ENCODE assay signal across 18 cellular contexts in the genomic region with DNA sequence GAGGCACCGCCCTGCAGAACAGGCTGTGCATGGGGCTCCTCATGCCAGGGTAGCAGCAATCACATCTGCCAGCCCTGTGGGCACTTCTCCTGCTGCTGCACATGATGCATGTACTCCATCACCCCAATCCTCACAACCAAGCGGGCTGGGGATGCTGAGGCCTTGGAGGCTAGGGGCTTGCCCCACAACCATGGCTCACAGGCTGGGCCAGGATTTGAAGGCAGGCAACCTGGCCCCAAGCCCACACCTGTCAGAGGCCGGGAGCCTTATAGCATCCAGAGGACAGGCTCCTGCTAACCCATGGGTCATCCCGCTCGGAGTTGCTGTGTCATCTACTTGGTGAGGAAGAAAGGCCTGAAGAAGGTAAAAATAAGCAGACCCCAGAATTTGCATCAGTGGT. TPM values are rescaled to one million over a fixed set of nuclear protein-coding genes. Genes with fewer than 3 reads are reported as not detected.
A peak's percentile ranks its signal among the peaks of the same experiment; 100 is the strongest.
DNase-seq lines count a peak whose midpoint lies in the region; ATAC-seq and TF ChIP-seq lines count a peak whose summit lies in the region.
"Had no signal": no experiment of that assay in that cellular context is flagged by ENCODE, and none has a peak within 500 bp of the region (broad histone marks: within the 10 kb centered on the region; RNA-seq: fewer than 3 reads in every experiment).

No MANE protein-coding gene starts in this region.

- H3K9me3 ChIP-seq in OCI-LY7 (ENCODE audit: low read length) (no peaks in the 10 kb centered on the region), right cardiac atrium (ENCODE audit: control insufficient read depth, low read length) (no peaks in the 10 kb centered on the region)
- H3K9me3 ChIP-seq: HAP-1, heart left ventricle, MG63, pancreas, upper lobe of left lung had no signal

- POLR2A ChIA-PET in OCI-LY7 (lab: Charles Lee) = interaction anchor here (2.1 to 2.3 kb wide), 2 partner anchors 9 to 17 kb away, joined by 6 to 38 read pairs; no protein-coding TSS in a partner anchor

- peaks cover 65% of the 10 kb centered on the region for H3K36me3 ChIP-seq in OCI-LY7 (ENCODE audit: insufficient read depth, low read length)

- BruUV-seq in OCI-LY7 (replicated peaks; lab: Mats Ljungman, UMichigan) = no TSS peak

- CTCF ChIA-PET in OCI-LY7 (lab: Charles Lee; ENCODE audit: unreplicated experiment) = interaction anchor here (1.9 to 2.1 kb wide), 2 partner anchors 17 to 22 kb away, joined by 7 to 25 read pairs; no protein-coding TSS in a partner anchor

- peaks cover 44% of the 10 kb centered on the region for H3K36me3 Mint-ChIP-seq in stimulated activated memory B cell treated with anti-CD40 and anti-IgM and Interleukin-4, amounts not matched to agents 10 μg/mL and 1 μg/mL and 100 μg/mL, for 72 hours

- TF ChIP-seq CTCF in OCI-LY7 (conservative IDR thresholded peaks at IDR 0.05; ENCODE audit: low read length) = no peak

- H3K9me3 Mint-ChIP-seq in stimulated activated memory B cell treated with anti-CD40 and anti-IgM and Interleukin-4, amounts not matched to agents 10 μg/mL and 1 μg/mL and 100 μg/mL, for 72 hours = no peaks in the 10 kb centered on the region

- H3K4me3 ChIP-seq in OCI-LY7 (ENCODE audit: low read depth, low read length, poor library complexity, severe bottlenecking) (peak overlapping the region; percentile 74), right cardiac atrium (ENCODE audit: low read length) (no peak overlapping the region)
- H3K4me3 ChIP-seq: HAP-1, MG63, pancreas, upper lobe of left lung had no signal

- no peaks in the 10 kb centered on the region; the same call in 1 of the 2 replicates for H4K20me1 ChIP-seq in OCI-LY7 (ENCODE audit: insufficient read depth, low read length)

- H3K4me3 Mint-ChIP-seq in stimulated activated memory B cell treated with anti-CD40 and anti-IgM and Interleukin-4, amounts not matched to agents 10 μg/mL and 1 μg/mL and 100 μg/mL, for 72 hours = no peak overlapping the region

- H3K4me1 ChIP-seq in OCI-LY7 (ENCODE audit: insufficient read depth, low read length, poor library complexity, severe bottlenecking) = peaks cover 47% of the 10 kb centered on the region
- H3K4me1 ChIP-seq in right cardiac atrium (ENCODE audit: control insufficient read depth, insufficient read depth, low read length) = peaks cover 3% of the 10 kb centered on the region

- intact Hi-C loops in OCI-LY7 (cut with micrococcal nuclease; ENCODE audit: unreplicated experiment) (loop anchor here (10.0 kb wide), 1 partner anchor 65 kb away; no protein-coding TSS in a partner anchor), right cardiac atrium (cut with DNase I) (loop anchor here in 3 of 4 donors (5.0 kb wide), 1 partner anchor 42 kb away; the partner anchor contains the start of gene POLD2 (in 3 of the 3))

- H3K27ac ChIP-seq in OCI-LY7 (ENCODE audit: low read depth, low read length, poor library complexity, severe bottlenecking) = peak overlapping the region; percentile 78
- peak overlapping the region; percentile 75 for H3K27ac ChIP-seq in right cardiac atrium (ENCODE audit: low read length)
- H3K27ac ChIP-seq: pancreas had no signal

- H3K27ac Mint-ChIP-seq in stimulated activated memory B cell treated with anti-CD40 and anti-IgM and Interleukin-4, amounts not matched to agents 10 μg/mL and 1 μg/mL and 100 μg/mL, for 72 hours = peak overlapping the region; percentile 98

- H2AFZ ChIP-seq in OCI-LY7 (ENCODE audit: low read length) = no peak overlapping the region

- ATAC-seq in right cardiac atrium = no peak
- no peak for ATAC-seq in stimulated activated memory B cell treated with anti-CD40 and anti-IgM and Interleukin-4, amounts not matched to agents 10 μg/mL and 1 μg/mL and 100 μg/mL, for 72 hours
- no peak for ATAC-seq in HG02759 (IDR thresholded peaks at IDR 0.05; ENCODE audit: unreplicated experiment)
- ATAC-seq: activated CD4-positive, alpha-beta T cell treated with anti-CD3 and anti-CD28 coated beads for 36 hours; heart left ventricle; pancreas had no signal

- H3K4me2 ChIP-seq in OCI-LY7 (ENCODE audit: low read length) = peak overlapping the region; percentile 86

- H3K27me3 ChIP-seq in right cardiac atrium (ENCODE audit: control insufficient read depth, insufficient read depth) = no peaks in the 10 kb centered on the region
- H3K27me3 ChIP-seq: heart left ventricle, MG63, pancreas, upper lobe of left lung had no signal

- H3K4me1 Mint-ChIP-seq in stimulated activated memory B cell treated with anti-CD40 and anti-IgM and Interleukin-4, amounts not matched to agents 10 μg/mL and 1 μg/mL and 100 μg/mL, for 72 hours = peaks cover 55% of the 10 kb centered on the region

- no peaks in the 10 kb centered on the region for H3K9me2 ChIP-seq in OCI-LY7 (ENCODE audit: insufficient read depth, low read length)

- no peaks in the 10 kb centered on the region for H3K27me3 Mint-ChIP-seq in stimulated activated memory B cell treated with anti-CD40 and anti-IgM and Interleukin-4, amounts not matched to agents 10 μg/mL and 1 μg/mL and 100 μg/mL, for 72 hours
- H3K27me3 Mint-ChIP-seq: activated CD4-positive, alpha-beta T cell treated with anti-CD3 and anti-CD28 coated beads for 36 hours had no signal

- peak; percentile 62 for DNase-seq in activated effector memory CD4-positive, alpha-beta T cell treated with anti-CD3 and anti-CD28 coated beads, Interleukin-2, amount 50 U/mL, for 16 hours
- no peak for DNase-seq in activated effector memory CD4-positive, alpha-beta T cell treated with Interleukin-2 at 50 U/mL for 16 hours
- no peak for DNase-seq in OCI-LY7 (ENCODE audit: low spot score)
- DNase-seq in right cardiac atrium = peak in 1 of 3 donors; percentile 61
- DNase-seq in OCI-M1 (lab: John Stamatoyannopoulos, UW) = no peak
- DNase-seq in KG1 (lab: John Stamatoyannopoulos, UW) = no peak
- DNase-seq: activated CD4-positive, alpha-beta T cell treated with anti-CD3 and anti-CD28 coated beads for 36 hours; GDM1; MG63; NCI-H1694 treated with DMSO at 0.1 percent for 48 hours; NCI-H2227 treated with DMSO at 0.1 percent for 48 hours; stimulated activated CD4-positive, alpha-beta T cell treated with anti-CD3 and anti-CD28 coated beads, Interleukin-1b, Interleukin-23, amount 100 ng/mL, for 48 hours; upper lobe of left lung had no signal

- peaks cover 24% of the 10 kb centered on the region; the same call in 1 of the 2 replicates for H3K79me2 ChIP-seq in OCI-LY7 (ENCODE audit: insufficient read depth, low read depth, low read length)

- 92% methylated on average over 5 of the region's 5 CpGs for WGBS in right cardiac atrium

RNA-seq across cellular contexts. Expression of gene POLM, which starts 2.2 kb away (rescaled TPM):
- total RNA-seq in OCI-LY7 (2014; rRNA removed; shearing (Covaris generic)) = 83.8 and 90.0 TPM in 2 replicates
- total RNA-seq in OCI-LY7 (2022) (87.9 and 99.3 TPM in 2 replicates), right cardiac atrium (10 to 100 TPM; 24.5 to 28.9 (median 25.8) TPM)
- 16.6 TPM for polyA plus RNA-seq in right cardiac atrium

RNA-seq across cellular contexts. Expression of gene PGAM2, which starts 14.8 kb away (rescaled TPM):
- total RNA-seq in OCI-LY7 (2014; rRNA removed; shearing (Covaris generic)) = 0.69 TPM in 1 of 2 replicates, not detected in the other
- total RNA-seq in OCI-LY7 (2022) (0.80 and 1.1 TPM in 2 replicates), right cardiac atrium (1,000 to 10,000 TPM in 2 of 4 donors, 100 to 1,000 TPM in 2; 946 to 1,159 (median 1,024) TPM)
- polyA plus RNA-seq in right cardiac atrium = 2,530 TPM
- total RNA-seq: activated CD4-positive, alpha-beta T cell treated with anti-CD3 and anti-CD28 coated beads for 36 hours had no signal

RNA-seq across cellular contexts. Expression of gene AEBP1, which starts 24.0 kb away (rescaled TPM):
- 62.9 and 64.2 TPM in 2 replicates for total RNA-seq in OCI-LY7 (2014; rRNA removed; shearing (Covaris generic))
- 35.0 and 42.2 TPM in 2 replicates for total RNA-seq in OCI-LY7 (2022)
- 100 to 1,000 TPM in 2 of 4 donors, 10 to 100 TPM in 2; 81.0 to 124 (median 103) TPM for total RNA-seq in right cardiac atrium
- polyA plus RNA-seq in right cardiac atrium = 62.8 TPM

RNA-seq across cellular contexts. Expression of gene DBNL, which starts 35.6 kb away (rescaled TPM):
- 124 and 133 TPM in 2 replicates for total RNA-seq in OCI-LY7 (2014; rRNA removed; shearing (Covaris generic))
- total RNA-seq in OCI-LY7 (2022) = 121 and 137 TPM in 2 replicates
- 10 to 100 TPM; 34.3 to 44.6 (median 38.1) TPM for total RNA-seq in right cardiac atrium
- polyA plus RNA-seq in right cardiac atrium = 37.5 TPM

RNA-seq across cellular contexts. Expression of gene POLD2, which starts 43.2 kb away (rescaled TPM):
- total RNA-seq in OCI-LY7 (2014; rRNA removed; shearing (Covaris generic)) = 205 and 230 TPM in 2 replicates
- total RNA-seq in OCI-LY7 (2022) (261 and 271 TPM in 2 replicates), right cardiac atrium (100 to 1,000 TPM in 1 of 4 donors, 10 to 100 TPM in 3; 85.8 to 110 (median 99.0) TPM)
- polyA plus RNA-seq in right cardiac atrium = 86.6 TPM

Comparison
In these comparisons a context has a peak if more than half of its experiments do, and no peak if none do; other contexts are left out.
1. RNA of gene PGAM2, which starts 14.8 kb away (total RNA-seq): 946 to 1,159 TPM in right cardiac atrium; 0.69 to 1.1 TPM in OCI-LY7; every median in the first group is over 100 times any median in the second.